8 cellular contexts compared by ENCODE assay signal in the genomic region with DNA sequence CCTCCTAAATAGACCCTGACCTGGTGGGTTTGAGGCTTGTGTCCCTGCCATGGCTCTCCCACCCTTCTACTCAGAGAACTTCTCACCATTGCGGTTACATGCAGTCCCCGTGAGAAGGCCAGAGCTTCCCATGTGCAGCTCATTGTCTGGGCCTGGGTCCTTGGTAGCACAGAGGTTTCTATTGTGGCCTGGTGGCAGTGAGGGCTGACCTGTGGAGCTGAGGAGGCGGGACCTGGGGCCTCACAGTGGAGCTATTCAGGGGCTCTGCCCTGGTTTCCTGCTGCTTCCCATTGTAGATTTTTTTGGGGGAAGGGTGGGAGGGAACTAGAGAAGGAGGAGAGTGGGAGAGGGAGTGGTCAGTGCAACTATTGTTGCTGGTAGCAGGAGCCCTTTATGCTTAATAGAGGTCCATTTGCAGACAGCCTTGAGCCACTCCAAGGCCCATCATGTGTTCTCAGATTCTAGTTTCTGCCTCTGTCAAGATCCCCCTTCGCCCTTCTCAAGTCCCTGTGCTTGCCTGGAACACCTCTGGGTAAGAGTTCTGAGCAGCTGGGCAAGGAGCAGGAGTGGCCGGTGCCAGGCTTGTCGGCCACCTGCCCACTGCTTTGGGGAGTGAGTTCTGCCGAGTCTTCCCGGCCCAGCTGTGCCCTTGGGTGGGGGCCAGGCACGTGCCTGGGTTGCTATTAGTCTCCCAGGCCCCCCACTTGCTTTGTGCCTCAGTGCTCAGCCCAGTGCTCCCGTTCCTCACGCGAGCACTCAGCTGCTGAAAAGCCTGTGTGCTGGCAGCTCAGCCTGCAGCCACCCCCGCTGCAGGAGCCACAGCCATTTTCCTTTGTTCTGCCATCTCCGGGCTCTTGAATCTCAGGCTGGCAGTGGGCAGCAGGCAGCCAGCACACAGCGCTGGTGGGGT. TPM values are rescaled to one million over a fixed set of nuclear protein-coding genes. Genes with fewer than 3 reads are reported as not detected.
A peak's percentile ranks its signal among the peaks of the same experiment; 100 is the strongest.
DNase-seq lines count a peak whose midpoint lies in the region; ATAC-seq and TF ChIP-seq lines count a peak whose summit lies in the region.

No MANE protein-coding gene starts in this region.

- no peaks in the 10 kb centered on the region for H3K9me3 Mint-ChIP-seq in activated T-helper 1 cell treated with anti-CD3 and anti-CD28 coated beads, Interleukin-12 subunit alpha, Interleukin-12 subunit beta, Interleukin-2, Interleukin-4 antibody, amounts not matched to agents 30 ng/mL and 10 ng/mL and 1 ng/mL, durations not matched to agents 14 hours and 24 hours and 36 hours

- TF ChIP-seq CTCF in A673 (conservative IDR thresholded peaks at IDR 0.05; ENCODE audit: low read depth, low read length) = no peak
- TF ChIP-seq CTCF in HFF-Myc (IDR thresholded peaks at IDR 0.05; ENCODE audit: low read depth, low read length, missing control alignments) = no peak

- peak overlapping the region; percentile 78 for H3K4me3 Mint-ChIP-seq in activated T-helper 1 cell treated with anti-CD3 and anti-CD28 coated beads, Interleukin-12 subunit alpha, Interleukin-12 subunit beta, Interleukin-2, Interleukin-4 antibody, amounts not matched to agents 30 ng/mL and 10 ng/mL and 1 ng/mL, durations not matched to agents 14 hours and 24 hours and 36 hours

- no peak overlapping the region for H3K4me3 ChIP-seq in A673 (ENCODE audit: low read depth, low read length, poor library complexity, severe bottlenecking)
- peak overlapping the region; percentile 11; the same call in 1 of the 2 replicates for H3K4me3 ChIP-seq in HFF-Myc (replicated peaks; ENCODE audit: low read depth, low read length)
- H3K4me3 ChIP-seq in right cardiac atrium (ENCODE audit: low read length) = peak overlapping the region; percentile 1

- intact Hi-C loops in A673 (cut with micrococcal nuclease; ENCODE audit: unreplicated experiment) (loop anchor here (5.0 kb wide), 1 partner anchor 42 kb away; no protein-coding TSS in a partner anchor), right cardiac atrium (cut with DNase I) (loop anchor here in 1 of 4 donors (5.0 kb wide), 1 partner anchor 32 kb away; no protein-coding TSS in a partner anchor)
- intact Hi-C loops in activated T-helper 1 cell treated with anti-CD3 and anti-CD28 coated beads, Interleukin-12 subunit alpha, Interleukin-12 subunit beta, Interleukin-2, Interleukin-4 antibody, amounts not matched to agents 30 ng/mL and 10 ng/mL and 1 ng/mL, durations not matched to agents 14 hours and 24 hours and 36 hours (cut with micrococcal nuclease) = loop anchor here (10.0 kb wide), 1 partner anchor 1220 kb away; no protein-coding TSS in a partner anchor

- peak; percentile 34 to 54 for ATAC-seq in right cardiac atrium
- no peak for ATAC-seq in GM19351 (IDR thresholded peaks at IDR 0.05; ENCODE audit: unreplicated experiment)

- peaks cover 98% of the 10 kb centered on the region for H3K4me1 Mint-ChIP-seq in activated T-helper 1 cell treated with anti-CD3 and anti-CD28 coated beads, Interleukin-12 subunit alpha, Interleukin-12 subunit beta, Interleukin-2, Interleukin-4 antibody, amounts not matched to agents 30 ng/mL and 10 ng/mL and 1 ng/mL, durations not matched to agents 14 hours and 24 hours and 36 hours (ENCODE audit: low read depth)

- BruUV-seq in A673 (replicated peaks; lab: Mats Ljungman, UMichigan) = no TSS peak

- peak overlapping the region; percentile 93 for H3K27ac Mint-ChIP-seq in activated T-helper 1 cell treated with anti-CD3 and anti-CD28 coated beads, Interleukin-12 subunit alpha, Interleukin-12 subunit beta, Interleukin-2, Interleukin-4 antibody, amounts not matched to agents 30 ng/mL and 10 ng/mL and 1 ng/mL, durations not matched to agents 14 hours and 24 hours and 36 hours

- POLR2A ChIA-PET in A673 (lab: Charles Lee; ENCODE audit: low non-redundant PET) = no interaction called here

- peak; percentile 40 for DNase-seq in A673 (ENCODE audit: low spot score)
- DNase-seq in HFF-Myc (ENCODE audit: extremely low read depth, low read depth) = no peak
- no peak for DNase-seq in activated T-helper 1 cell treated with anti-CD3 and anti-CD28 coated beads, Interleukin-12 subunit alpha, Interleukin-12 subunit beta, Interleukin-2, Interleukin-4 antibody, amounts not matched to agents 30 ng/mL and 10 ng/mL and 1 ng/mL, durations not matched to agents 14 hours and 24 hours and 36 hours (ENCODE audit: low spot score)
- DNase-seq in right cardiac atrium = peak in 2 of 3 donors; percentile 70 to 74
- peak; percentile 58 for DNase-seq in putamen (ENCODE audit: low spot score)
- DNase-seq in cortex of kidney (lab: John Stamatoyannopoulos, UW) = no peak
- DNase-seq in NCI-H1048 (lab: John Stamatoyannopoulos, UW) = no peak

- WGBS in right cardiac atrium = 40% methylated on average over 15 of the region's 15 CpGs

- no peaks in the 10 kb centered on the region for H3K27me3 ChIP-seq in A673 (replicated peaks; ENCODE audit: insufficient read depth, low read depth, low read length, poor library complexity)
- no peaks in the 10 kb centered on the region for H3K27me3 ChIP-seq in right cardiac atrium (ENCODE audit: control insufficient read depth, insufficient read depth)

- H3K4me1 ChIP-seq in A673 (ENCODE audit: insufficient read depth, low read length, poor library complexity, severe bottlenecking) = peaks cover 84% of the 10 kb centered on the region
- H3K4me1 ChIP-seq in right cardiac atrium (ENCODE audit: control insufficient read depth, insufficient read depth, low read length) = peaks cover 49% of the 10 kb centered on the region

- peaks cover 25% of the 10 kb centered on the region for H3K36me3 Mint-ChIP-seq in activated T-helper 1 cell treated with anti-CD3 and anti-CD28 coated beads, Interleukin-12 subunit alpha, Interleukin-12 subunit beta, Interleukin-2, Interleukin-4 antibody, amounts not matched to agents 30 ng/mL and 10 ng/mL and 1 ng/mL, durations not matched to agents 14 hours and 24 hours and 36 hours (ENCODE audit: low read depth)

- CTCF ChIA-PET in A673 (lab: Charles Lee) = interaction anchor here (0.7 to 2.4 kb wide), 2 partner anchors 41 kb away, joined by 3 to 12 read pairs; no protein-coding TSS in a partner anchor

- no peaks in the 10 kb centered on the region for H3K27me3 Mint-ChIP-seq in activated T-helper 1 cell treated with anti-CD3 and anti-CD28 coated beads, Interleukin-12 subunit alpha, Interleukin-12 subunit beta, Interleukin-2, Interleukin-4 antibody, amounts not matched to agents 30 ng/mL and 10 ng/mL and 1 ng/mL, durations not matched to agents 14 hours and 24 hours and 36 hours (ENCODE audit: insufficient read depth)

- H3K27ac ChIP-seq in A673 (ENCODE audit: low read depth, low read length, poor library complexity, severe bottlenecking) (peak overlapping the region; percentile 89), right cardiac atrium (ENCODE audit: low read length) (peak overlapping the region; percentile 90)

- H3K36me3 ChIP-seq in A673 (ENCODE audit: insufficient read depth, low read length, poor library complexity, severe bottlenecking) = no peaks in the 10 kb centered on the region

- no peaks in the 10 kb centered on the region for H3K9me3 ChIP-seq in A673 (ENCODE audit: low read depth, low read length, poor library complexity, severe bottlenecking)
- H3K9me3 ChIP-seq in right cardiac atrium (ENCODE audit: control insufficient read depth, low read length) = no peaks in the 10 kb centered on the region

RNA-seq across cellular contexts. Expression of gene TSPAN14, which starts 10.7 kb away (rescaled TPM):
- total RNA-seq in A673 (2021) = 50.4 and 55.8 TPM in 2 replicates
- total RNA-seq in activated T-helper 1 cell treated with anti-CD3 and anti-CD28 coated beads, Interleukin-12 subunit alpha, Interleukin-12 subunit beta, Interleukin-2, Interleukin-4 antibody, amounts not matched to agents 30 ng/mL and 10 ng/mL and 1 ng/mL, durations not matched to agents 14 hours and 24 hours and 36 hours = 75.4 and 81.9 TPM in 2 replicates
- 10 to 100 TPM; 24.4 to 44.1 (median 34.1) TPM for total RNA-seq in right cardiac atrium
- 27.6 TPM for polyA plus RNA-seq in right cardiac atrium

RNA-seq across cellular contexts. Expression of gene PRXL2A, which starts 56.5 kb away (rescaled TPM):
- total RNA-seq in A673 (2021) = 98.7 and 100 TPM in 2 replicates
- total RNA-seq in activated T-helper 1 cell treated with anti-CD3 and anti-CD28 coated beads, Interleukin-12 subunit alpha, Interleukin-12 subunit beta, Interleukin-2, Interleukin-4 antibody, amounts not matched to agents 30 ng/mL and 10 ng/mL and 1 ng/mL, durations not matched to agents 14 hours and 24 hours and 36 hours = 11.9 and 13.2 TPM in 2 replicates
- 100 to 1,000 TPM in 2 of 4 donors, 10 to 100 TPM in 2; 91.3 to 162 (median 100) TPM for total RNA-seq in right cardiac atrium
- polyA plus RNA-seq in right cardiac atrium = 105 TPM

Comparison
In these comparisons a context has a peak if more than half of its experiments do, and no peak if none do; other contexts are left out.
1. DNase-seq: peak in A673 (single experiment), right cardiac atrium (2 of 3) and putamen (single experiment); none in HFF-Myc (single experiment), activated T-helper 1 cell treated with anti-CD3 and anti-CD28 coated beads, Interleukin-12 subunit alpha, Interleukin-12 subunit beta, Interleukin-2, Interleukin-4 antibody, amounts not matched to agents 30 ng/mL and 10 ng/mL and 1 ng/mL, durations not matched to agents 14 hours and 24 hours and 36 hours (single experiment), cortex of kidney (single experiment) and NCI-H1048 (single experiment).